ENCODE assay signal across 36 cellular contexts in the genomic region with DNA sequence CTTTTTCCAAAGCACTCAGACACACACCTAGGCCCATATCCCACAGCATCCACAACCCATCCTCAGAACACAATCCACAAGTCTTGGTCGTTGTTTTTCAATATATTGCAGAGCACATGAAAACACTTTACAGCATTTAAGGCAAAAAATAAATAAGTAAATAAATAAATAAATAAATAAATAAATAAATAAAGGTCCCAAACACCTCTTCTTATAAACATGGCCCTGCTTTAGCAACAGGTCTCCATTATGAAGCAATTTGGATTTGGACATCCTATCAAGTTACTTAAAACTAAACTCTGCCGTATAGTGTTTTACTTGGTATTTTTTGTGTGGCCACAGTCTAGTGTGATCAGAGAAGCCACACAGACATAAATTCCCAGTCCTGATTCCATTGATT. TPM values are rescaled to one million over a fixed set of nuclear protein-coding genes. Genes with fewer than 3 reads are reported as not detected.
DNase-seq lines count a peak whose midpoint lies in the region; ATAC-seq, FAIRE-seq and TF ChIP-seq lines count a peak whose summit lies in the region.
"Had no signal": no experiment of that assay in that cellular context is flagged by ENCODE, and none has a peak within 500 bp of the region (broad histone marks: within the 10 kb centered on the region; RNA-seq: fewer than 3 reads in every experiment).

No MANE protein-coding gene starts in this region.

- POLR2A ChIA-PET in A549 (lab: Yijun Ruan, JAX), result no interaction called here
- POLR2A ChIA-PET in HEK293 (lab: Yijun Ruan, JAX), result no interaction called here

- peaks cover 3% of the 10 kb centered on the region for H3K36me3 Mint-ChIP-seq in neural progenitor cell
- peaks cover 16% of the 10 kb centered on the region for H3K36me3 Mint-ChIP-seq in progenitor cell of endocrine pancreas (ENCODE audit: insufficient read depth)
- no peaks in the 10 kb centered on the region for H3K36me3 Mint-ChIP-seq in activated naive CD8-positive, alpha-beta T cell treated with anti-CD3 and anti-CD28 coated beads, Interleukin-2, amount 50 U/mL, for 24 hours (ENCODE audit: low read depth)
- H3K36me3 Mint-ChIP-seq: CD14-positive monocyte had no signal

- H3F3A ChIP-seq in neural progenitor cell (ENCODE audit: low read depth), result no peaks in the 10 kb centered on the region

- no peak for TF ChIP-seq RAD21 in A549 (conservative IDR thresholded peaks at IDR 0.05 in 1 of 2, IDR thresholded peaks at IDR 0.05 in 1 of 2)

- no peak for ATAC-seq in A549
- ATAC-seq in activated naive CD8-positive, alpha-beta T cell treated with anti-CD3 and anti-CD28 coated beads, Interleukin-2, amount 50 U/mL, for 24 hours, result no peak
- ATAC-seq in stimulated activated naive CD8-positive, alpha-beta T cell treated with anti-CD3 and anti-CD28 coated beads, Interleukin-15, Interleukin-2, amounts not matched to agents 100 U/mL and 50 U/mL, for 24 hours, result no peak
- ATAC-seq in GM21381 (IDR thresholded peaks at IDR 0.05; ENCODE audit: unreplicated experiment), result no peak
- ATAC-seq: CD8-positive, alpha-beta T cell had no signal

- H3K79me2 ChIP-seq in neural progenitor cell (ENCODE audit: low read depth), result no peaks in the 10 kb centered on the region

- no peak overlapping the region for H3K27ac ChIP-seq in A549
- H3K27ac ChIP-seq in HEK293 (ENCODE audit: extremely low read depth, low read depth, low read length), result no peak overlapping the region
- H3K27ac ChIP-seq in neural progenitor cell, result no peak overlapping the region
- H3K27ac ChIP-seq: 22Rv1; BLaER1; BLaER1 treated with 17β-estradiol and CSF1 and Interleukin-3, amounts not matched to agents 10 nM and 100 nM; C4-2B had no signal

- TF ChIP-seq CTCF in A549 (IDR thresholded peaks at IDR 0.05), result no peak
- TF ChIP-seq CTCF in HEK293 (tag by site-specific recombination; IDR thresholded peaks at IDR 0.05), result no peak
- TF ChIP-seq CTCF in neural progenitor cell (IDR thresholded peaks at IDR 0.05), result no peak
- no peak for TF ChIP-seq CTCF in progenitor cell of endocrine pancreas (IDR thresholded peaks at IDR 0.05; ENCODE audit: unreplicated experiment)

- no peaks in the 10 kb centered on the region for H3K27me3 ChIP-seq in neural progenitor cell
- H3K27me3 ChIP-seq: BE2C; BLaER1; BLaER1 treated with 17β-estradiol and CSF1 and Interleukin-3, amounts not matched to agents 10 nM and 100 nM had no signal

- no peak overlapping the region for H3K9ac ChIP-seq in neural progenitor cell
- H3K9ac ChIP-seq: BLaER1; BLaER1 treated with 17β-estradiol and CSF1 and Interleukin-3, amounts not matched to agents 10 nM and 100 nM had no signal

- no peak for TF ChIP-seq EP300 in A549 (IDR thresholded peaks at IDR 0.05)

- no peaks in the 10 kb centered on the region for H3K9me3 ChIP-seq in A549
- no peaks in the 10 kb centered on the region for H3K9me3 ChIP-seq in HEK293 (ENCODE audit: control insufficient read depth, insufficient read depth, low read depth, low read length)
- H3K9me3 ChIP-seq in neural progenitor cell (ENCODE audit: low read depth), result no peaks in the 10 kb centered on the region
- H3K9me3 ChIP-seq: BE2C; BLaER1; BLaER1 treated with 17β-estradiol and CSF1 and Interleukin-3, amounts not matched to agents 10 nM and 100 nM; Caco-2 had no signal

- no peak for TF ChIP-seq POLR2A in A549 (IDR thresholded peaks at IDR 0.05; ENCODE audit: low read length)

- CTCF ChIA-PET in A549 (lab: Yijun Ruan, JAX) (interaction anchor here (0.9 to 3.3 kb wide), 2 partner anchors 9 to 10 kb away, joined by 3 to 18 read pairs; a partner anchor contains a TSS), HEK293 (lab: Yijun Ruan, JAX) (no interaction called here)

- H3K4me3 Mint-ChIP-seq in neural progenitor cell, result no peak overlapping the region
- H3K4me3 Mint-ChIP-seq in progenitor cell of endocrine pancreas (ENCODE audit: low read depth), result no peak overlapping the region
- H3K4me3 Mint-ChIP-seq in activated naive CD8-positive, alpha-beta T cell treated with anti-CD3 and anti-CD28 coated beads, Interleukin-2, amount 50 U/mL, for 24 hours, result no peak overlapping the region
- H3K4me3 Mint-ChIP-seq: B cell; CD14-positive monocyte; CD4-positive, alpha-beta memory T cell; CD4-positive, alpha-beta T cell; CD4-positive, CD25-positive, alpha-beta regulatory T cell; CD8-positive, alpha-beta memory T cell; CD8-positive, alpha-beta T cell had no signal

- H3K4me3 ChIP-seq in A549 (no peak overlapping the region), HEK293 (ENCODE audit: low read depth, low read length) (no peak overlapping the region), neural progenitor cell (no peak overlapping the region)
- H3K4me3 ChIP-seq: BLaER1; BLaER1 treated with 17β-estradiol and CSF1 and Interleukin-3, amounts not matched to agents 10 nM and 100 nM had no signal

- H3K27ac Mint-ChIP-seq in neural progenitor cell, result peak overlapping the region; percentile 34
- H3K27ac Mint-ChIP-seq in progenitor cell of endocrine pancreas, result peak overlapping the region; percentile 38
- no peak overlapping the region for H3K27ac Mint-ChIP-seq in activated naive CD8-positive, alpha-beta T cell treated with anti-CD3 and anti-CD28 coated beads, Interleukin-2, amount 50 U/mL, for 24 hours
- H3K27ac Mint-ChIP-seq: B cell; CD14-positive monocyte; CD4-positive, alpha-beta memory T cell; CD4-positive, alpha-beta T cell; CD8-positive, alpha-beta memory T cell; CD8-positive, alpha-beta T cell had no signal

- no peaks in the 10 kb centered on the region for H3K9me3 Mint-ChIP-seq in neural progenitor cell
- H3K9me3 Mint-ChIP-seq in progenitor cell of endocrine pancreas (ENCODE audit: low read depth), result no peaks in the 10 kb centered on the region
- H3K9me3 Mint-ChIP-seq in activated naive CD8-positive, alpha-beta T cell treated with anti-CD3 and anti-CD28 coated beads, Interleukin-2, amount 50 U/mL, for 24 hours, result no peaks in the 10 kb centered on the region
- H3K9me3 Mint-ChIP-seq: CD14-positive monocyte; CD4-positive, alpha-beta memory T cell; CD4-positive, alpha-beta T cell; CD8-positive, alpha-beta memory T cell; CD8-positive, alpha-beta T cell had no signal

- H4K20me1 ChIP-seq in neural progenitor cell (ENCODE audit: low read depth), result no peaks in the 10 kb centered on the region
- H4K20me1 ChIP-seq: BLaER1; BLaER1 treated with 17β-estradiol and CSF1 and Interleukin-3, amounts not matched to agents 10 nM and 100 nM had no signal

- H3K27me3 Mint-ChIP-seq in neural progenitor cell (ENCODE audit: insufficient read depth, low read depth) (peaks cover 10% of the 10 kb centered on the region), progenitor cell of endocrine pancreas (no peaks in the 10 kb centered on the region)
- no peaks in the 10 kb centered on the region for H3K27me3 Mint-ChIP-seq in activated naive CD8-positive, alpha-beta T cell treated with anti-CD3 and anti-CD28 coated beads, Interleukin-2, amount 50 U/mL, for 24 hours
- H3K27me3 Mint-ChIP-seq: B cell; CD4-positive, alpha-beta memory T cell; CD4-positive, alpha-beta T cell; CD4-positive, CD25-positive, alpha-beta regulatory T cell had no signal

- H2AFZ ChIP-seq in neural progenitor cell (replicated peaks), result no peak overlapping the region

- H3K4me2 ChIP-seq in A549, result no peak overlapping the region
- no peak overlapping the region for H3K4me2 ChIP-seq in neural progenitor cell
- H3K4me2 ChIP-seq: BLaER1; BLaER1 treated with 17β-estradiol and CSF1 and Interleukin-3, amounts not matched to agents 10 nM and 100 nM had no signal

- 66% methylated on average over 2 of the region's 2 CpGs for WGBS in A549 (ENCODE audit: missing lambda C conversion rate)

- H3K4me1 Mint-ChIP-seq in neural progenitor cell (no peaks in the 10 kb centered on the region), progenitor cell of endocrine pancreas (ENCODE audit: low read depth) (peaks cover 3% of the 10 kb centered on the region)
- H3K4me1 Mint-ChIP-seq in activated naive CD8-positive, alpha-beta T cell treated with anti-CD3 and anti-CD28 coated beads, Interleukin-2, amount 50 U/mL, for 24 hours, result no peaks in the 10 kb centered on the region
- H3K4me1 Mint-ChIP-seq: B cell; CD4-positive, alpha-beta memory T cell; CD4-positive, CD25-positive, alpha-beta regulatory T cell; CD8-positive, alpha-beta memory T cell had no signal

- H3K4me1 ChIP-seq in A549 (peaks cover 13% of the 10 kb centered on the region; the same call in 2 of the 3 replicates), HEK293 (ENCODE audit: control insufficient read depth, insufficient read depth, low read length) (no peaks in the 10 kb centered on the region), neural progenitor cell (no peaks in the 10 kb centered on the region)
- H3K4me1 ChIP-seq: BE2C; BLaER1; BLaER1 treated with 17β-estradiol and CSF1 and Interleukin-3, amounts not matched to agents 10 nM and 100 nM; Caco-2 had no signal

- FAIRE-seq in A549 (lab: Jason Lieb, UNC), result no peak
- FAIRE-seq: A204.1, D721Med had no signal

- H3K36me3 ChIP-seq in HEK293 (ENCODE audit: control insufficient read depth in 2 of 2, insufficient read depth in 1 of 2, low read length in 2 of 2), result no peaks in the 10 kb centered on the region
- H3K36me3 ChIP-seq in neural progenitor cell, result no peaks in the 10 kb centered on the region
- H3K36me3 ChIP-seq: BE2C; BLaER1; BLaER1 treated with 17β-estradiol and CSF1 and Interleukin-3, amounts not matched to agents 10 nM and 100 nM had no signal

- DNase-seq in A549 (ENCODE audit: low read depth in 1 of 2, low spot score in 1 of 2) (no peak), neural progenitor cell (ENCODE audit: low spot score) (no peak), progenitor cell of endocrine pancreas (ENCODE audit: low spot score, unreplicated experiment) (no peak), activated gamma-delta T cell treated with Interleukin-2 at 50 U/mL for 16 hours (no peak)
- DNase-seq in activated naive CD8-positive, alpha-beta T cell treated with anti-CD3 and anti-CD28 coated beads, Interleukin-2, amount 50 U/mL, for 24 hours, result no peak
- DNase-seq in stimulated activated naive CD8-positive, alpha-beta T cell treated with anti-CD3 and anti-CD28 coated beads, Interleukin-15, Interleukin-2, amounts not matched to agents 100 U/mL and 50 U/mL, for 24 hours, result no peak
- DNase-seq: 8988T; ACHN; AML-193; BE2C; C1 segment of cervical spinal cord; Caco-2; Calu3; CD4-positive, alpha-beta memory T cell; CD4-positive, alpha-beta T cell; CD4-positive, CD25-positive, alpha-beta regulatory T cell; CD8-positive, alpha-beta memory T cell; CD8-positive, alpha-beta T cell; COR-L47; DMS 273 treated with DMSO at 0.1 percent for 48 hours; DMS153; DMS53; DMS79; DMS79 treated with DMSO at 0.1 percent for 48 hours; DND-41; EL had no signal

RNA-seq across cellular contexts. Expression of a gene that starts 10.7 kb away (rescaled TPM):
- 8.7 and 15.3 TPM in 2 replicates for polyA plus RNA-seq in A549 (2011; rRNA removed)
- polyA plus RNA-seq in A549 (2012; cell fraction: cytosol; rRNA removed), result 9.6 and 12.8 TPM in 2 replicates
- 38.1 and 47.3 TPM in 2 replicates for polyA plus RNA-seq in A549 (2012; cell fraction: nucleus; rRNA removed)
- 12.8 to 13.9 TPM (median 13.8 TPM) in 3 replicates for polyA plus RNA-seq in A549 (2017; fragmentation: RNase III; extraction: RNeasy Plus Mini Kit Qiagen cat#74134 plus additional on column Dnase treatment)
- polyA minus RNA-seq in A549 (2011; rRNA and poly(A)+ RNA removed), result 10.0 and 12.1 TPM in 2 replicates
- total RNA-seq in neural progenitor cell (ENCODE audit: low replicate concordance), result 20.3 and 24.0 TPM in 2 replicates
- total RNA-seq in progenitor cell of endocrine pancreas, result 77.1 and 78.7 TPM in 2 replicates

RNA-seq across cellular contexts. Expression of a gene that starts 52.5 kb away (rescaled TPM):
- 943 and 1,343 TPM in 2 replicates for polyA plus RNA-seq in A549 (2011; rRNA removed)
- polyA plus RNA-seq in A549 (2012; cell fraction: cytosol; rRNA removed), result 759 and 944 TPM in 2 replicates
- polyA plus RNA-seq in A549 (2012; cell fraction: nucleus; rRNA removed), result 318 and 521 TPM in 2 replicates
- polyA plus RNA-seq in A549 (2017; fragmentation: RNase III; extraction: RNeasy Plus Mini Kit Qiagen cat#74134 plus additional on column Dnase treatment), result 2,084 to 2,209 TPM (median 2,182 TPM) in 3 replicates
- polyA minus RNA-seq in A549 (2011; rRNA and poly(A)+ RNA removed), result 474 and 636 TPM in 2 replicates
- 1,334 and 1,918 TPM in 2 replicates for total RNA-seq in neural progenitor cell (ENCODE audit: low replicate concordance)
- 966 and 1,026 TPM in 2 replicates for total RNA-seq in progenitor cell of endocrine pancreas
